21 cellular contexts compared by ENCODE assay signal in genomic region chr11:61414547-61414946, GRCh38. TPM values are rescaled to one million over a fixed set of nuclear protein-coding genes. Genes with fewer than 3 reads are reported as not detected.
DNase-seq lines count a peak whose midpoint lies in the region; ATAC-seq, FAIRE-seq and TF ChIP-seq lines count a peak whose summit lies in the region.
"Had no signal": no experiment of that assay in that cellular context is flagged by ENCODE, and none has a peak within 500 bp of the region (broad histone marks: within the 10 kb centered on the region; RNA-seq: fewer than 3 reads in every experiment).

No MANE protein-coding gene starts in this region.

- no peak overlapping the region for H3K4me3 ChIP-seq in endodermal cell (ENCODE audit: low read length)
- H3K4me3 ChIP-seq: hepatocyte had no signal

- H3K27ac ChIP-seq in endodermal cell (ENCODE audit: low read depth, low read length), result no peak overlapping the region
- H3K27ac ChIP-seq: foreskin keratinocyte, hepatocyte, KMS-11 had no signal

- peak overlapping the region; percentile 5 for H3K27ac Mint-ChIP-seq in activated naive CD4-positive, alpha-beta T cell treated with anti-CD3 and anti-CD28 coated beads, Interleukin-2, amount 50 U/mL, for 24 hours
- peak overlapping the region; percentile 82 for H3K27ac Mint-ChIP-seq in activated CD4-positive, alpha-beta memory T cell treated with anti-CD3 and anti-CD28 coated beads, Interleukin-2, amount 10 ng/mL, durations not matched to agents 7 days and 5 days
- H3K27ac Mint-ChIP-seq in endodermal cell, result peak overlapping the region; percentile 23
- H3K27ac Mint-ChIP-seq in stimulated activated naive B cell treated with anti-CD40 and anti-IgM and Interleukin-4, amounts not matched to agents 10 μg/mL and 1 μg/mL and 100 μg/mL, for 72 hours, result peak overlapping the region; percentile 25
- H3K27ac Mint-ChIP-seq: progenitor cell of endocrine pancreas had no signal

- ATAC-seq in stimulated activated naive B cell treated with anti-CD40 and anti-IgM and Interleukin-4, amounts not matched to agents 10 μg/mL and 1 μg/mL and 100 μg/mL, for 72 hours (replicated peaks), result no peak
- ATAC-seq in GM18517 (IDR thresholded peaks at IDR 0.05; ENCODE audit: unreplicated experiment), result no peak
- ATAC-seq: foreskin keratinocyte, left ventricle myocardium superior had no signal

- no peak overlapping the region for H3K4me3 Mint-ChIP-seq in activated naive CD4-positive, alpha-beta T cell treated with anti-CD3 and anti-CD28 coated beads, Interleukin-2, amount 50 U/mL, for 24 hours
- no peak overlapping the region for H3K4me3 Mint-ChIP-seq in activated CD4-positive, alpha-beta memory T cell treated with anti-CD3 and anti-CD28 coated beads, Interleukin-2, amount 10 ng/mL, durations not matched to agents 7 days and 5 days
- H3K4me3 Mint-ChIP-seq in endodermal cell, result no peak overlapping the region
- no peak overlapping the region for H3K4me3 Mint-ChIP-seq in stimulated activated naive B cell treated with anti-CD40 and anti-IgM and Interleukin-4, amounts not matched to agents 10 μg/mL and 1 μg/mL and 100 μg/mL, for 72 hours
- H3K4me3 Mint-ChIP-seq: neural crest cell had no signal

- no peaks in the 10 kb centered on the region for H3K9me3 Mint-ChIP-seq in activated naive CD4-positive, alpha-beta T cell treated with anti-CD3 and anti-CD28 coated beads, Interleukin-2, amount 50 U/mL, for 24 hours
- H3K9me3 Mint-ChIP-seq in activated CD4-positive, alpha-beta memory T cell treated with anti-CD3 and anti-CD28 coated beads, Interleukin-2, amount 10 ng/mL, durations not matched to agents 7 days and 5 days, result no peaks in the 10 kb centered on the region
- H3K9me3 Mint-ChIP-seq in endodermal cell, result no peaks in the 10 kb centered on the region
- no peaks in the 10 kb centered on the region for H3K9me3 Mint-ChIP-seq in stimulated activated naive B cell treated with anti-CD40 and anti-IgM and Interleukin-4, amounts not matched to agents 10 μg/mL and 1 μg/mL and 100 μg/mL, for 72 hours
- H3K9me3 Mint-ChIP-seq: neural crest cell had no signal

- POLR2A ChIA-PET in activated CD4-positive, alpha-beta memory T cell treated with anti-CD3 and anti-CD28 coated beads, Interleukin-2, amount 10 ng/mL, durations not matched to agents 7 days and 5 days (lab: Charles Lee), result no interaction called here

- CTCF ChIA-PET in activated CD4-positive, alpha-beta memory T cell treated with anti-CD3 and anti-CD28 coated beads, Interleukin-2, amount 10 ng/mL, durations not matched to agents 7 days and 5 days (lab: Charles Lee), result no interaction called here

- no peak overlapping the region for H3K9ac ChIP-seq in endodermal cell (ENCODE audit: extremely low read depth, low read length, poor library complexity, severe bottlenecking)
- H3K9ac ChIP-seq: KMS-11 had no signal

- H3K36me3 ChIP-seq in endodermal cell (ENCODE audit: control insufficient read depth, insufficient read depth, low read length), result peaks cover 99% of the 10 kb centered on the region

- H3K27me3 ChIP-seq in endodermal cell (ENCODE audit: control insufficient read depth, insufficient read depth, low read length, poor library complexity, severe bottlenecking), result no peaks in the 10 kb centered on the region
- H3K27me3 ChIP-seq: foreskin keratinocyte, hepatocyte had no signal

- 98 to 100% methylated on average over 2 of the region's 2 CpGs for WGBS in endodermal cell (ENCODE audit: insufficient coverage in 1 of 2, insufficient read length in 1 of 2), 2 experiments

- no peak for DNase-seq in activated naive CD4-positive, alpha-beta T cell (lab: John Stamatoyannopoulos, UW)
- no peak for DNase-seq in activated CD4-positive, alpha-beta memory T cell treated with anti-CD3 and anti-CD28 coated beads, Interleukin-2, amount 10 ng/mL, durations not matched to agents 7 days and 5 days
- DNase-seq in endodermal cell (no peak), ecto neural progenitor cell (ENCODE audit: low spot score) (no peak), frontal cortex (ENCODE audit: low spot score in 2 of 2) (no peak)
- DNase-seq in stimulated activated naive B cell treated with anti-CD40 and anti-IgM and Interleukin-4, amounts not matched to agents 10 μg/mL and 1 μg/mL and 100 μg/mL, for 72 hours, result no peak
- DNase-seq: activated effector memory CD4-positive, alpha-beta T cell treated with Interleukin-2 at 50 U/mL for 16 hours; cerebellar nuclear complex; DMS79; foreskin keratinocyte; left ventricle myocardium superior; NCI-H2171 treated with DMSO at 0.1 percent for 48 hours; NCI-H524 treated with DMSO at 0.1 percent for 48 hours had no signal

- no peaks in the 10 kb centered on the region for H3K4me1 ChIP-seq in endodermal cell (ENCODE audit: control insufficient read depth, insufficient read depth, low read length)
- H3K4me1 ChIP-seq: foreskin keratinocyte had no signal

- no peaks in the 10 kb centered on the region for H3K27me3 Mint-ChIP-seq in activated naive CD4-positive, alpha-beta T cell treated with anti-CD3 and anti-CD28 coated beads, Interleukin-2, amount 50 U/mL, for 24 hours
- H3K27me3 Mint-ChIP-seq in activated CD4-positive, alpha-beta memory T cell treated with anti-CD3 and anti-CD28 coated beads, Interleukin-2, amount 10 ng/mL, durations not matched to agents 7 days and 5 days, result no peaks in the 10 kb centered on the region
- no peaks in the 10 kb centered on the region for H3K27me3 Mint-ChIP-seq in endodermal cell (ENCODE audit: insufficient read depth)
- no peaks in the 10 kb centered on the region for H3K27me3 Mint-ChIP-seq in stimulated activated naive B cell treated with anti-CD40 and anti-IgM and Interleukin-4, amounts not matched to agents 10 μg/mL and 1 μg/mL and 100 μg/mL, for 72 hours
- H3K27me3 Mint-ChIP-seq: progenitor cell of endocrine pancreas had no signal

- no peak for FAIRE-seq in frontal cortex (lab: Jason Lieb, UNC)
- FAIRE-seq: HTR-8/SVneo, RCC 7860 had no signal

- H3K4me1 Mint-ChIP-seq in activated naive CD4-positive, alpha-beta T cell treated with anti-CD3 and anti-CD28 coated beads, Interleukin-2, amount 50 U/mL, for 24 hours, result peaks cover 33% of the 10 kb centered on the region
- peaks cover 48% of the 10 kb centered on the region for H3K4me1 Mint-ChIP-seq in activated CD4-positive, alpha-beta memory T cell treated with anti-CD3 and anti-CD28 coated beads, Interleukin-2, amount 10 ng/mL, durations not matched to agents 7 days and 5 days
- H3K4me1 Mint-ChIP-seq in endodermal cell, result no peaks in the 10 kb centered on the region
- peaks cover 7 to 20% of the 10 kb centered on the region in 2 donors for H3K4me1 Mint-ChIP-seq in stimulated activated naive B cell treated with anti-CD40 and anti-IgM and Interleukin-4, amounts not matched to agents 10 μg/mL and 1 μg/mL and 100 μg/mL, for 72 hours
- H3K4me1 Mint-ChIP-seq: neural crest cell had no signal

- no peak for TF ChIP-seq CTCF in endodermal cell (conservative IDR thresholded peaks at IDR 0.05)

- no peaks in the 10 kb centered on the region for H3K9me3 ChIP-seq in endodermal cell (ENCODE audit: control insufficient read depth, low read length)

- peaks cover 11% of the 10 kb centered on the region for H3K36me3 Mint-ChIP-seq in activated naive CD4-positive, alpha-beta T cell treated with anti-CD3 and anti-CD28 coated beads, Interleukin-2, amount 50 U/mL, for 24 hours
- H3K36me3 Mint-ChIP-seq in activated CD4-positive, alpha-beta memory T cell treated with anti-CD3 and anti-CD28 coated beads, Interleukin-2, amount 10 ng/mL, durations not matched to agents 7 days and 5 days (ENCODE audit: low read depth), result peaks cover 86% of the 10 kb centered on the region
- H3K36me3 Mint-ChIP-seq in endodermal cell (ENCODE audit: low read depth), result peaks cover 92% of the 10 kb centered on the region
- peaks cover 40 to 48% of the 10 kb centered on the region in 2 donors for H3K36me3 Mint-ChIP-seq in stimulated activated naive B cell treated with anti-CD40 and anti-IgM and Interleukin-4, amounts not matched to agents 10 μg/mL and 1 μg/mL and 100 μg/mL, for 72 hours

RNA-seq across cellular contexts. Expression of gene CPSF7, which starts 15.2 kb away (rescaled TPM):
- 10 to 100 TPM; 89.6 to 90.2 TPM for total RNA-seq in activated CD4-positive, alpha-beta memory T cell treated with anti-CD3 and anti-CD28 coated beads, Interleukin-2, amount 10 ng/mL, durations not matched to agents 7 days and 5 days
- total RNA-seq in endodermal cell, result 100 to 1,000 TPM; 108 to 117 TPM
- polyA plus RNA-seq in endodermal cell (2013, experiment 1 of 2), result 100 TPM
- polyA plus RNA-seq in endodermal cell (2013, experiment 2 of 2), result 91.8 TPM
- 15.5 TPM for total RNA-seq in frontal cortex

RNA-seq across cellular contexts. Expression of gene SDHAF2, which starts 15.4 kb away (rescaled TPM):
- total RNA-seq in activated CD4-positive, alpha-beta memory T cell treated with anti-CD3 and anti-CD28 coated beads, Interleukin-2, amount 10 ng/mL, durations not matched to agents 7 days and 5 days, result 10 to 100 TPM; 47.3 to 47.5 TPM
- total RNA-seq in endodermal cell (10 to 100 TPM; 41.4 to 45.4 TPM), frontal cortex (68.5 TPM)
- 37.1 TPM for polyA plus RNA-seq in endodermal cell (2013, experiment 1 of 2)
- polyA plus RNA-seq in endodermal cell (2013, experiment 2 of 2), result 47.9 TPM

RNA-seq across cellular contexts. Expression of gene TMEM216, which starts 22.2 kb away (rescaled TPM):
- total RNA-seq in activated CD4-positive, alpha-beta memory T cell treated with anti-CD3 and anti-CD28 coated beads, Interleukin-2, amount 10 ng/mL, durations not matched to agents 7 days and 5 days, result 1 to 10 TPM; 7.6 to 9.3 TPM
- total RNA-seq in endodermal cell (10 to 100 TPM; 22.6 to 26.6 TPM), frontal cortex (10.2 TPM)
- 33.1 TPM for polyA plus RNA-seq in endodermal cell (2013, experiment 1 of 2)
- 25.2 TPM for polyA plus RNA-seq in endodermal cell (2013, experiment 2 of 2)

RNA-seq across cellular contexts. Expression of gene TMEM138, which starts 52.4 kb away (rescaled TPM):
- total RNA-seq in activated CD4-positive, alpha-beta memory T cell treated with anti-CD3 and anti-CD28 coated beads, Interleukin-2, amount 10 ng/mL, durations not matched to agents 7 days and 5 days, result 10 to 100 TPM; 45.5 to 50.0 TPM
- 10 to 100 TPM; 26.5 to 29.3 TPM for total RNA-seq in endodermal cell
- 48.2 TPM for polyA plus RNA-seq in endodermal cell (2013, experiment 1 of 2)
- 44.3 TPM for polyA plus RNA-seq in endodermal cell (2013, experiment 2 of 2)
- total RNA-seq in frontal cortex, result 28.5 TPM

RNA-seq across cellular contexts. Expression of gene CYB561A3, which starts 52.9 kb away (rescaled TPM):
- 10 to 100 TPM; 36.0 to 38.6 TPM for total RNA-seq in activated CD4-positive, alpha-beta memory T cell treated with anti-CD3 and anti-CD28 coated beads, Interleukin-2, amount 10 ng/mL, durations not matched to agents 7 days and 5 days
- total RNA-seq in endodermal cell (10 to 100 TPM; 17.3 to 22.8 TPM), frontal cortex (4.9 TPM)
- 9.4 TPM for polyA plus RNA-seq in endodermal cell (2013, experiment 1 of 2)
- 10.8 TPM for polyA plus RNA-seq in endodermal cell (2013, experiment 2 of 2)

Comparison
In these comparisons a context has a peak if more than half of its experiments do, and no peak if none do; other contexts are left out.
1. H3K27ac Mint-ChIP-seq: peak in every context shown above with its lines; median percentile 82 in activated CD4-positive, alpha-beta memory T cell treated with anti-CD3 and anti-CD28 coated beads, Interleukin-2, amount 10 ng/mL, durations not matched to agents 7 days and 5 days; 25 in stimulated activated naive B cell treated with anti-CD40 and anti-IgM and Interleukin-4, amounts not matched to agents 10 μg/mL and 1 μg/mL and 100 μg/mL, for 72 hours; 23 in endodermal cell; 5 in activated naive CD4-positive, alpha-beta T cell treated with anti-CD3 and anti-CD28 coated beads, Interleukin-2, amount 50 U/mL, for 24 hours.